ENCODE assay signal across 13 cellular contexts in genomic region chr6:167278143-167278938, GRCh38. TPM values are rescaled to one million over a fixed set of nuclear protein-coding genes. Genes with fewer than 3 reads are reported as not detected.
DNase-seq lines count a peak whose midpoint lies in the region; ATAC-seq, FAIRE-seq and TF ChIP-seq lines count a peak whose summit lies in the region.
"Not testable (repeated sequence)": the region's sequence is repeated elsewhere in the genome, so short reads cannot be mapped to it uniquely, and the experiment has no call there.
"Had no signal": no experiment of that assay in that cellular context is flagged by ENCODE, and none has a peak within 500 bp of the region (broad histone marks: within the 10 kb centered on the region; RNA-seq: fewer than 3 reads in every experiment).

No MANE protein-coding gene starts in this region.

- not testable (repeated sequence) for DNase-seq in GM12892 (ENCODE audit: insufficient read length); glutamatergic neuron; HepG2 (ENCODE audit: low spot score)
- peak; percentile 3 for DNase-seq in NCI-H2171 treated with DMSO at 0.1 percent for 48 hours (lab: John Stamatoyannopoulos, UW)

- not testable (repeated sequence) for H3K4me3 Mint-ChIP-seq in brain; glutamatergic neuron (ENCODE audit: unreplicated experiment)

- H3K27me3 ChIP-seq in HepG2 (ENCODE audit: control insufficient read depth in 1 of 2, insufficient read depth in 2 of 2, low read length in 2 of 2); neural cell (ENCODE audit: insufficient read depth, low read depth, low read length): not testable (repeated sequence)

- peaks cover 41% of the 10 kb centered on the region for H3K4me1 Mint-ChIP-seq in brain
- peaks cover 35% of the 10 kb centered on the region for H3K4me1 Mint-ChIP-seq in glutamatergic neuron (ENCODE audit: low read depth, unreplicated experiment)

- H3K4me3 ChIP-seq in HepG2 (replicated peaks in 1 of 3; ENCODE audit: insufficient read depth in 1 of 3, low read depth in 2 of 3, low read length in 3 of 3), result not testable (repeated sequence)
- peak overlapping the region; percentile 17 for H3K4me3 ChIP-seq in neural cell (ENCODE audit: low read length)

- not testable (repeated sequence) for H3K9ac ChIP-seq in HepG2 (ENCODE audit: insufficient read depth, low read depth, low read length)
- peak overlapping the region; percentile 45 for H3K9ac ChIP-seq in neural cell (ENCODE audit: low read length)

- TF ChIP-seq POLR2A in GM12892 (IDR thresholded peaks at IDR 0.05; ENCODE audit: low read depth, low read length); HepG2 (IDR thresholded peaks at IDR 0.05; ENCODE audit: insufficient read depth in 1 of 2, low read depth in 2 of 2, low read length in 2 of 2): not testable (repeated sequence)

- H3K9me3 Mint-ChIP-seq in brain; glutamatergic neuron (ENCODE audit: unreplicated experiment): not testable (repeated sequence)

- H3K36me3 ChIP-seq in HepG2 (replicated peaks in 1 of 2; ENCODE audit: control insufficient read depth in 1 of 2, insufficient read depth in 2 of 2, low read length in 2 of 2); neural cell (ENCODE audit: insufficient read depth, low read length): not testable (repeated sequence)

- not testable (repeated sequence) for H3K9me2 ChIP-seq in neural cell (ENCODE audit: insufficient read depth, low read length)

- CTCF ChIA-PET in HepG2 (lab: Yijun Ruan, JAX; ENCODE audit: low intra/inter-chr PET ratio, low total read pairs), result not testable (repeated sequence)

- not testable (repeated sequence) for ATAC-seq in HepG2

- BruUV-seq in HepG2 (replicated peaks; lab: Mats Ljungman, UMichigan), result not testable (repeated sequence)

- H2AFZ ChIP-seq in HepG2 (ENCODE audit: low read length); neural cell (ENCODE audit: low read depth, low read length): not testable (repeated sequence)

- H3K36me3 Mint-ChIP-seq in brain; glutamatergic neuron (ENCODE audit: unreplicated experiment): not testable (repeated sequence)

- not testable (repeated sequence) for H3K27me3 Mint-ChIP-seq in brain; glutamatergic neuron (ENCODE audit: unreplicated experiment)

- TF ChIP-seq EP300 in HepG2 (IDR thresholded peaks at IDR 0.05; ENCODE audit: low read depth in 2 of 2, low read length in 2 of 2); HepG2 (CRISPR knock-in tag; IDR thresholded peaks at IDR 0.05; ENCODE audit: borderline replicate concordance); neural cell (conservative IDR thresholded peaks at IDR 0.05; ENCODE audit: poor library complexity, severe bottlenecking): not testable (repeated sequence)

- not testable (repeated sequence) for H3F3A ChIP-seq in neural cell (ENCODE audit: insufficient read depth, low read length, poor library complexity, severe bottlenecking)

- not testable (repeated sequence) for H3K9me3 ChIP-seq in HepG2 (ENCODE audit: low read length); neural cell (ENCODE audit: low read length)

- H4K20me1 ChIP-seq in HepG2 (ENCODE audit: insufficient read depth, low read length); neural cell (ENCODE audit: insufficient read depth): not testable (repeated sequence)

- TF ChIP-seq CTCF in brain (conservative IDR thresholded peaks at IDR 0.05); glutamatergic neuron (IDR thresholded peaks at IDR 0.05; ENCODE audit: partially characterized antibody, unreplicated experiment); HepG2 (CRISPR knock-in tag; IDR thresholded peaks at IDR 0.05); neural cell (IDR thresholded peaks at IDR 0.05; ENCODE audit: poor library complexity, severe bottlenecking): not testable (repeated sequence)

- H3K27ac Mint-ChIP-seq in brain, result peak overlapping the region in 3 of 5 experiments; percentile 60 to 72 (median 70)
- peak overlapping the region; percentile 22 for H3K27ac Mint-ChIP-seq in glutamatergic neuron (ENCODE audit: unreplicated experiment)

- TF ChIP-seq RAD21 in HepG2 (CRISPR knock-in tag; IDR thresholded peaks at IDR 0.05); neural cell (conservative IDR thresholded peaks at IDR 0.05): not testable (repeated sequence)

- H3K27ac ChIP-seq in HepG2 (ENCODE audit: extremely low read length, insufficient read depth, low read length), result not testable (repeated sequence)
- H3K27ac ChIP-seq in neural cell (ENCODE audit: low read length), result peak overlapping the region; percentile 83

- 90% methylated on average over 13 of the region's 16 CpGs for WGBS in HepG2 (ENCODE audit: low lambda C conversion rate)

- peaks cover 64% of the 10 kb centered on the region for H3K4me1 ChIP-seq in HepG2 (ENCODE audit: insufficient read depth, low read length)

- H3K4me2 ChIP-seq in HepG2 (ENCODE audit: low read depth, low read length), result not testable (repeated sequence)
- peak overlapping the region; percentile 13 for H3K4me2 ChIP-seq in neural cell (ENCODE audit: low read length)

- intact Hi-C loops in HepG2 (cut with micrococcal nuclease; ENCODE audit: unreplicated experiment), result not testable (repeated sequence)

- POLR2A ChIA-PET in HepG2 (lab: Yijun Ruan, JAX), result interaction anchor here (3.0 kb wide), 1 partner anchor 10 kb away, joined by 10 read pairs; no protein-coding TSS in a partner anchor

- not testable (repeated sequence) for H3K79me2 ChIP-seq in HepG2 (ENCODE audit: insufficient read depth, low read length); neural cell (replicated peaks; ENCODE audit: insufficient read depth, low read length)

- FAIRE-seq in GM12892 (lab: Jason Lieb, UNC) (peak; percentile 79), HepG2 (lab: Jason Lieb, UNC) (peak; percentile 79)

- in situ Hi-C loops in HepG2 (cut with HindIII; ENCODE audit: extremely low pct_ligation_motif_present, low pct_unique_long_range_greater_than_20kb), result not testable (repeated sequence)

RNA-seq across cellular contexts. Expression of gene UNC93A, which starts 12.8 kb away (rescaled TPM):
- not detected for polyA plus RNA-seq in GM12892 (2012; ENCODE audit: missing spikeins)
- polyA plus RNA-seq in brain (ENCODE audit: insufficient read depth, low read depth, low replicate concordance), result not detected
- total RNA-seq in glutamatergic neuron (ENCODE audit: unreplicated experiment), result not detected
- total RNA-seq in HepG2 (2016; rRNA removed; fragmentation: Illumina TruSeq; extraction: Trizol), result 8.3 and 11.0 TPM in 2 replicates
- total RNA-seq in HepG2 (2016; cell fraction: cytosol; rRNA removed; fragmentation: Illumina TruSeq; extraction: Trizol; ENCODE audit: low read depth), result 4.1 and 4.2 TPM in 2 replicates
- 8.7 and 10.0 TPM in 2 replicates for total RNA-seq in HepG2 (2016; cell fraction: insoluble cytoplasmic fraction; rRNA removed; fragmentation: Illumina TruSeq; extraction: Trizol)
- total RNA-seq in HepG2 (2016; cell fraction: membrane; rRNA removed; fragmentation: Illumina TruSeq; extraction: Trizol), result 7.5 and 7.8 TPM in 2 replicates
- 6.8 and 7.8 TPM in 2 replicates for total RNA-seq in HepG2 (2016; cell fraction: nucleus; rRNA removed; fragmentation: Illumina TruSeq; extraction: Trizol)
- 32.4 and 42.7 TPM in 2 replicates for polyA plus RNA-seq in HepG2 (2011; rRNA removed)
- 40.5 and 49.1 TPM in 2 replicates for polyA plus RNA-seq in HepG2 (2011; cell fraction: cytosol; rRNA removed)
- 21.7 and 28.7 TPM in 2 replicates for polyA plus RNA-seq in HepG2 (2011; cell fraction: nucleus; rRNA removed)
- 9.6 and 43.8 TPM in 2 replicates for polyA plus RNA-seq in HepG2 (2012)
- 3.4 and 3.8 TPM in 2 replicates for polyA plus RNA-seq in HepG2 (2016; cell fraction: cytosol; fragmentation: Illumina TruSeq; extraction: Trizol; ENCODE audit: low read depth)
- polyA plus RNA-seq in HepG2 (2016; cell fraction: insoluble cytoplasmic fraction; fragmentation: Illumina TruSeq; extraction: Trizol; ENCODE audit: low read depth), result 6.5 and 9.8 TPM in 2 replicates
- polyA plus RNA-seq in HepG2 (2016; cell fraction: membrane; fragmentation: Illumina TruSeq; extraction: Trizol; ENCODE audit: low read depth), result 6.1 and 6.5 TPM in 2 replicates
- polyA plus RNA-seq in HepG2 (2016; cell fraction: nucleus; fragmentation: Illumina TruSeq; extraction: Trizol; ENCODE audit: insufficient read depth, low read depth), result 10.8 and 11.1 TPM in 2 replicates
- 97.2 TPM in 1 of 2 replicates, not detected in the other for polyA minus RNA-seq in HepG2 (2011; rRNA and poly(A)+ RNA removed; ENCODE audit: low replicate concordance)
- 16.1 and 16.4 TPM in 2 replicates for polyA minus RNA-seq in HepG2 (2011; cell fraction: cytosol; rRNA and poly(A)+ RNA removed)
- polyA minus RNA-seq in HepG2 (2011; cell fraction: nucleus; rRNA and poly(A)+ RNA removed), result 12.5 and 12.9 TPM in 2 replicates
- not detected in 2 replicates for polyA plus RNA-seq in neural cell
- polyA minus RNA-seq in neural cell, result not detected in 2 replicates
- total RNA-seq: A673; CD8-positive, alpha-beta memory T cell; IMR-90; PC-3 had no signal
- polyA plus RNA-seq: CD14-positive monocyte; CD8-positive, alpha-beta memory T cell; IMR-90 had no signal

RNA-seq across cellular contexts. Expression of gene TTLL2, which starts 46.5 kb away (rescaled TPM):
- polyA plus RNA-seq in GM12892 (2012; ENCODE audit: missing spikeins), result not detected
- not detected for polyA plus RNA-seq in brain (ENCODE audit: insufficient read depth, low read depth, low replicate concordance)
- total RNA-seq in glutamatergic neuron (ENCODE audit: unreplicated experiment), result not detected
- not detected in 2 replicates for total RNA-seq in HepG2 (2016; rRNA removed; fragmentation: Illumina TruSeq; extraction: Trizol)
- not detected in 2 replicates for total RNA-seq in HepG2 (2016; cell fraction: cytosol; rRNA removed; fragmentation: Illumina TruSeq; extraction: Trizol; ENCODE audit: low read depth)
- total RNA-seq in HepG2 (2016; cell fraction: insoluble cytoplasmic fraction; rRNA removed; fragmentation: Illumina TruSeq; extraction: Trizol), result 0.04 TPM in 1 of 2 replicates, not detected in the other
- total RNA-seq in HepG2 (2016; cell fraction: membrane; rRNA removed; fragmentation: Illumina TruSeq; extraction: Trizol), result not detected in 2 replicates
- total RNA-seq in HepG2 (2016; cell fraction: nucleus; rRNA removed; fragmentation: Illumina TruSeq; extraction: Trizol), result not detected in 2 replicates
- 0.03 TPM in 1 of 2 replicates, not detected in the other for polyA plus RNA-seq in HepG2 (2011; rRNA removed)
- polyA plus RNA-seq in HepG2 (2011; cell fraction: cytosol; rRNA removed), result not detected in 2 replicates
- not detected in 2 replicates for polyA plus RNA-seq in HepG2 (2011; cell fraction: nucleus; rRNA removed)
- not detected in 2 replicates for polyA plus RNA-seq in HepG2 (2012)
- polyA plus RNA-seq in HepG2 (2016; cell fraction: cytosol; fragmentation: Illumina TruSeq; extraction: Trizol; ENCODE audit: low read depth), result not detected in 2 replicates
- polyA plus RNA-seq in HepG2 (2016; cell fraction: insoluble cytoplasmic fraction; fragmentation: Illumina TruSeq; extraction: Trizol; ENCODE audit: low read depth), result not detected in 2 replicates
- polyA plus RNA-seq in HepG2 (2016; cell fraction: membrane; fragmentation: Illumina TruSeq; extraction: Trizol; ENCODE audit: low read depth), result not detected in 2 replicates
- not detected in 2 replicates for polyA plus RNA-seq in HepG2 (2016; cell fraction: nucleus; fragmentation: Illumina TruSeq; extraction: Trizol; ENCODE audit: insufficient read depth, low read depth)
- polyA minus RNA-seq in HepG2 (2011; rRNA and poly(A)+ RNA removed; ENCODE audit: low replicate concordance), result not detected in 2 replicates
- not detected in 2 replicates for polyA minus RNA-seq in HepG2 (2011; cell fraction: cytosol; rRNA and poly(A)+ RNA removed)
- polyA minus RNA-seq in HepG2 (2011; cell fraction: nucleus; rRNA and poly(A)+ RNA removed), result not detected in 2 replicates
- not detected in 2 replicates for polyA plus RNA-seq in neural cell
- not detected in 2 replicates for polyA minus RNA-seq in neural cell
- total RNA-seq: A673; CD8-positive, alpha-beta memory T cell; H9; HT-29; IMR-90; PC-3 had no signal
- polyA plus RNA-seq: CD14-positive monocyte; CD8-positive, alpha-beta memory T cell; IMR-90 had no signal
